29 cellular contexts compared by ENCODE assay signal in the genomic region with DNA sequence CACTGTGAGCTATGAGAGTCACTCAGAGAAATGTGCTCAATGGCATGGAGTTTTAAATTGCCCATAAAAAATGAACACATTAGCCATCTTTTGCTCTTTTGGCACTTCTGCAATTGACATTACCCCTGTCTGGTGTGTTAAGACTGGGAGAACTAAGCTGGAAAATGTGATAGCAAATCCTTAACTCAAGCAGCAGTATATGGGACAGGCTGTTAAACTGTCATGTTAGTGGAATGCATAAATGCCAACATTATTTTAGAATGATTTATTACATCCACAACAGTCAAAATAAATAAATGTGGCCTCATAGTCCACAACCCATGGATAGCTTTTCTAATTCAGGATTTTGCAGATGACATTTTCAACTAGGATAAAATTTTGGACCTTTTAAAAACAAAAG.
"Had no signal": no experiment of that assay in that cellular context is flagged by ENCODE, and none has a peak within 500 bp of the region (broad histone marks: within the 10 kb centered on the region; RNA-seq: fewer than 3 reads in every experiment).

No MANE protein-coding gene starts in this region.

- H3K27ac ChIP-seq: body of pancreas, colonic mucosa, dorsolateral prefrontal cortex, gastroesophageal sphincter, hepatocyte, pancreas, prostate gland, skin epidermis, thoracic aorta, uterus, VCaP had no signal

- H3K4me1 ChIP-seq: body of pancreas, colonic mucosa, pancreas, prostate gland, uterus had no signal

- H3K4me3 ChIP-seq: body of pancreas, colonic mucosa, dorsolateral prefrontal cortex, gastroesophageal sphincter, hepatocyte, pancreas, prostate gland, skin epidermis, thoracic aorta, uterus had no signal

- H3K27me3 ChIP-seq: body of pancreas, colonic mucosa, dorsolateral prefrontal cortex, gastroesophageal sphincter, hepatocyte, pancreas, uterus had no signal

- H3K36me3 ChIP-seq: colonic mucosa, gastroesophageal sphincter, pancreas, prostate gland, thoracic aorta, uterus had no signal

- ATAC-seq: activated CD4-positive, CD25-positive, alpha-beta regulatory T cell treated with anti-CD3 and anti-CD28 coated beads, Interleukin-2, amount 50 U/mL, for 24 hours; body of pancreas; gastroesophageal sphincter; left colon; pancreas; sciatic nerve had no signal

- H3K9me3 ChIP-seq: body of pancreas, colonic mucosa, gastroesophageal sphincter, pancreas, prostate gland, thoracic aorta, uterus had no signal

- DNase-seq: activated CD4-positive, alpha-beta T cell treated with anti-CD3 and anti-CD28 coated beads for 48 hours; activated CD4-positive, alpha-beta T cell treated with anti-CD3 and anti-CD28 coated beads, Interleukin-2, amount 50 U/mL, for 48 hours; activated CD8-positive, alpha-beta memory T cell treated with anti-CD3 and anti-CD28 coated beads for 24 hours; activated effector memory CD4-positive, alpha-beta T cell treated with Interleukin-2 at 50 U/mL for 16 hours; activated naive CD4-positive, alpha-beta T cell treated with Interleukin-2 at 50 U/mL for 16 hours; anterior cingulate cortex; body of pancreas; cerebellar nuclear complex; colonic mucosa; dorsolateral prefrontal cortex; effector memory CD4-positive, alpha-beta T cell; immature natural killer cell; kidney; left colon; naive B cell; nucleus accumbens; pancreas; stimulated activated CD4-positive, alpha-beta T cell treated with anti-CD3 and anti-CD28 coated beads, Interleukin-12 subunit alpha, Interleukin-12 subunit beta, amount 100 ng/mL, for 4 hours; stimulated activated CD4-positive, alpha-beta T cell treated with anti-CD3 and anti-CD28 coated beads, Interleukin-4, amount 100 ng/mL, for 1 hour; trophoblast cell; uterus had no signal
